Comparison of ENCODE assay signal across 16 cellular contexts in genomic region chr5:141841781-141842180, GRCh38. TPM values are rescaled to one million over a fixed set of nuclear protein-coding genes. Genes with fewer than 3 reads are reported as not detected.
A peak's percentile ranks its signal among the peaks of the same experiment; 100 is the strongest.
DNase-seq lines count a peak whose midpoint lies in the region; ATAC-seq, FAIRE-seq and TF ChIP-seq lines count a peak whose summit lies in the region.
"Had no signal": no experiment of that assay in that cellular context is flagged by ENCODE, and none has a peak within 500 bp of the region (broad histone marks: within the 10 kb centered on the region; RNA-seq: fewer than 3 reads in every experiment).

No MANE protein-coding gene starts in this region.

- CTCF ChIA-PET in HepG2 (lab: Yijun Ruan, JAX; ENCODE audit: low intra/inter-chr PET ratio, low total read pairs) = no interaction called here
- CTCF ChIA-PET in CD4-positive, alpha-beta T cell (lab: Charles Lee) = no interaction called here

- POLR2A ChIA-PET in HepG2 (lab: Yijun Ruan, JAX) = no interaction called here
- POLR2A ChIA-PET in CD4-positive, alpha-beta T cell (lab: Charles Lee) = no interaction called here

- no peaks in the 10 kb centered on the region for H3K79me2 ChIP-seq in HepG2 (ENCODE audit: insufficient read depth, low read length)

- H3K9me3 ChIP-seq in liver (ENCODE audit: control insufficient read depth in 4 of 4, low read length in 3 of 4) = no peaks in the 10 kb centered on the region
- no peaks in the 10 kb centered on the region for H3K9me3 ChIP-seq in HepG2 (ENCODE audit: low read length)
- H3K9me3 ChIP-seq in esophagus (ENCODE audit: control insufficient read depth in 2 of 2, insufficient read depth in 1 of 2, low read depth in 1 of 2, low read length in 1 of 2) = no peaks in the 10 kb centered on the region
- no peaks in the 10 kb centered on the region for H3K9me3 ChIP-seq in pancreas
- H3K9me3 ChIP-seq in vagina = no peaks in the 10 kb centered on the region
- no peaks in the 10 kb centered on the region for H3K9me3 ChIP-seq in CD4-positive, alpha-beta T cell (ENCODE audit: control insufficient read depth, low read length)

- no peak overlapping the region for H3K27ac Mint-ChIP-seq in activated naive CD4-positive, alpha-beta T cell treated with anti-CD3 and anti-CD28 coated beads, Interleukin-2, amount 50 U/mL, for 72 hours
- H3K27ac Mint-ChIP-seq in CD4-positive, alpha-beta T cell = no peak overlapping the region
- H3K27ac Mint-ChIP-seq: activated CD8-positive, alpha-beta T cell treated with anti-CD3 and anti-CD28 coated beads for 36 hours; activated T-helper 2 cell treated with anti-CD3 and anti-CD28 coated beads, Interferon-gamma antibody, Interleukin-2, Interleukin-4, amounts not matched to agents 10 μg/mL and 5 μg/mL and 100 μg/mL, durations not matched to agents 14 hours and 24 hours and 36 hours had no signal

- no peak for TF ChIP-seq EP300 in HepG2 (IDR thresholded peaks at IDR 0.05; ENCODE audit: low read depth in 2 of 2, low read length in 2 of 2)
- TF ChIP-seq EP300 in HepG2 (CRISPR knock-in tag; IDR thresholded peaks at IDR 0.05; ENCODE audit: borderline replicate concordance) = no peak

- no peak overlapping the region for H3K9ac ChIP-seq in liver (ENCODE audit: low read depth in 1 of 2, low read length in 2 of 2)
- H3K9ac ChIP-seq in HepG2 (ENCODE audit: insufficient read depth, low read depth, low read length) = no peak overlapping the region

- H3K9me3 Mint-ChIP-seq in activated naive CD4-positive, alpha-beta T cell treated with anti-CD3 and anti-CD28 coated beads, Interleukin-2, amount 50 U/mL, for 72 hours = no peaks in the 10 kb centered on the region
- no peaks in the 10 kb centered on the region for H3K9me3 Mint-ChIP-seq in CD4-positive, alpha-beta T cell
- H3K9me3 Mint-ChIP-seq: activated CD8-positive, alpha-beta T cell treated with anti-CD3 and anti-CD28 coated beads for 36 hours; activated T-helper 2 cell treated with anti-CD3 and anti-CD28 coated beads, Interferon-gamma antibody, Interleukin-2, Interleukin-4, amounts not matched to agents 10 μg/mL and 5 μg/mL and 100 μg/mL, durations not matched to agents 14 hours and 24 hours and 36 hours had no signal

- no peak overlapping the region for H2AFZ ChIP-seq in HepG2 (ENCODE audit: low read length)

- no peak for DNase-seq in HepG2 (ENCODE audit: low spot score)
- peak in 5 of 6 donors; percentile 54 to 81 (median 69) for DNase-seq in pancreas
- no peak for DNase-seq in vagina (ENCODE audit: extremely low spot score in 2 of 2)
- no peak for DNase-seq in activated naive CD4-positive, alpha-beta T cell treated with anti-CD3 and anti-CD28 coated beads, Interleukin-2, amount 50 U/mL, for 72 hours (ENCODE audit: low spot score in 2 of 2)
- DNase-seq in CD4-positive, alpha-beta T cell = no peak
- DNase-seq in NCI-H526 (lab: John Stamatoyannopoulos, UW) = no peak
- DNase-seq: activated CD8-positive, alpha-beta T cell treated with anti-CD3 and anti-CD28 coated beads for 36 hours; DND-41; NCI-H774; occipital lobe; SHP77; stimulated activated CD4-positive, alpha-beta T cell treated with anti-CD3 and anti-CD28 coated beads, Interleukin-15, amount 100 ng/mL, for 24 hours had no signal

- WGBS in liver = 23% methylated on average over 6 of the region's 6 CpGs
- 65% methylated on average over 5 of the region's 6 CpGs for WGBS in HepG2 (ENCODE audit: low lambda C conversion rate)
- WGBS in esophagus, 2 donors = 25 to 48% methylated on average over 6 of the region's 6 CpGs
- 6 to 10% methylated on average over 6 of the region's 6 CpGs for WGBS in pancreas, 2 donors

- in situ Hi-C loops in HepG2 (cut with HindIII; ENCODE audit: extremely low pct_ligation_motif_present, low pct_unique_long_range_greater_than_20kb) = no loop called here

- no peak for FAIRE-seq in HepG2 (lab: Jason Lieb, UNC)
- FAIRE-seq in pancreas (lab: Jason Lieb, UNC) = no peak
- FAIRE-seq: HTR-8/SVneo had no signal

- no peaks in the 10 kb centered on the region for H4K20me1 ChIP-seq in HepG2 (ENCODE audit: insufficient read depth, low read length)

- no peak for TF ChIP-seq CTCF in liver (IDR thresholded peaks at IDR 0.05; ENCODE audit: low read depth, low read length, missing input control)
- no peak for TF ChIP-seq CTCF in HepG2 (CRISPR knock-in tag; IDR thresholded peaks at IDR 0.05)
- TF ChIP-seq CTCF in pancreas (IDR thresholded peaks at IDR 0.05) = no peak
- TF ChIP-seq CTCF in vagina (IDR thresholded peaks at IDR 0.05) = no peak
- no peak for TF ChIP-seq CTCF in CD4-positive, alpha-beta T cell (IDR thresholded peaks at IDR 0.05)

- H3K27me3 ChIP-seq in liver (ENCODE audit: control insufficient read depth in 4 of 4, insufficient read depth in 4 of 4, low read length in 3 of 4) (no peaks in the 10 kb centered on the region), HepG2 (ENCODE audit: control insufficient read depth in 1 of 2, insufficient read depth in 2 of 2, low read length in 2 of 2) (peaks cover 2 to 36% of the 10 kb centered on the region in 2 experiments; a peak in 3 of 5 replicates), esophagus (ENCODE audit: control insufficient read depth in 1 of 2, insufficient read depth in 2 of 2, low read length in 2 of 2) (no peaks in the 10 kb centered on the region), pancreas (no peaks in the 10 kb centered on the region), vagina (no peaks in the 10 kb centered on the region)
- no peaks in the 10 kb centered on the region for H3K27me3 ChIP-seq in CD4-positive, alpha-beta T cell (ENCODE audit: control insufficient read depth, insufficient read depth, low read length)

- TF ChIP-seq POLR2A in HepG2 (IDR thresholded peaks at IDR 0.05; ENCODE audit: insufficient read depth in 1 of 2, low read depth in 2 of 2, low read length in 2 of 2) (no peak), vagina (IDR thresholded peaks at IDR 0.05) (no peak)

- no peaks in the 10 kb centered on the region for H3K4me1 Mint-ChIP-seq in CD4-positive, alpha-beta T cell (ENCODE audit: low read depth)

- no peak for ATAC-seq in HepG2
- ATAC-seq in pancreas = peak; percentile 56 to 80 (median 74)
- no peak for ATAC-seq in activated naive CD4-positive, alpha-beta T cell treated with anti-CD3 and anti-CD28 coated beads, Interleukin-2, amount 50 U/mL, for 72 hours
- ATAC-seq in CD4-positive, alpha-beta T cell (ENCODE audit: poor library complexity) = no peak
- ATAC-seq: activated CD8-positive, alpha-beta T cell treated with anti-CD3 and anti-CD28 coated beads for 36 hours had no signal

- H3K4me3 ChIP-seq in liver (ENCODE audit: low read depth in 1 of 3, low read length in 3 of 3) (no peak overlapping the region), HepG2 (replicated peaks in 1 of 3; ENCODE audit: insufficient read depth in 1 of 3, low read depth in 2 of 3, low read length in 3 of 3) (no peak overlapping the region), esophagus (ENCODE audit: low read depth in 1 of 2, low read length in 2 of 2) (no peak overlapping the region), pancreas (no peak overlapping the region), vagina (no peak overlapping the region)

- H3K36me3 ChIP-seq in liver (ENCODE audit: control insufficient read depth in 4 of 4, insufficient read depth in 3 of 4, low read depth in 1 of 4, low read length in 3 of 4) (no peaks in the 10 kb centered on the region), HepG2 (replicated peaks in 1 of 2; ENCODE audit: control insufficient read depth in 1 of 2, insufficient read depth in 2 of 2, low read length in 2 of 2) (no peaks in the 10 kb centered on the region), esophagus (ENCODE audit: control insufficient read depth in 2 of 2, insufficient read depth in 2 of 2, low read length in 1 of 2) (no peaks in the 10 kb centered on the region), pancreas (no peaks in the 10 kb centered on the region), vagina (no peaks in the 10 kb centered on the region)

- no peak overlapping the region for H3K4me3 Mint-ChIP-seq in CD4-positive, alpha-beta T cell
- H3K4me3 Mint-ChIP-seq: activated CD8-positive, alpha-beta T cell treated with anti-CD3 and anti-CD28 coated beads for 36 hours had no signal

- no peaks in the 10 kb centered on the region for H3K36me3 Mint-ChIP-seq in activated naive CD4-positive, alpha-beta T cell treated with anti-CD3 and anti-CD28 coated beads, Interleukin-2, amount 50 U/mL, for 72 hours
- H3K36me3 Mint-ChIP-seq in CD4-positive, alpha-beta T cell (ENCODE audit: low read depth) = no peaks in the 10 kb centered on the region

- H3K4me2 ChIP-seq in HepG2 (ENCODE audit: low read depth, low read length) = no peak overlapping the region

- no TSS peak for BruUV-seq in HepG2 (replicated peaks; lab: Mats Ljungman, UMichigan)

- H3K4me1 ChIP-seq in liver (ENCODE audit: control insufficient read depth in 4 of 4, insufficient read depth in 4 of 4, low read length in 3 of 4) = peaks cover 18 to 47% (median 39%) of the 10 kb centered on the region in 4 donors
- peaks cover 23% of the 10 kb centered on the region for H3K4me1 ChIP-seq in HepG2 (ENCODE audit: insufficient read depth, low read length)
- peaks cover 9 to 25% of the 10 kb centered on the region in 2 donors for H3K4me1 ChIP-seq in esophagus (ENCODE audit: control insufficient read depth in 2 of 2, insufficient read depth in 2 of 2, low read length in 1 of 2)
- peaks cover 12 to 31% (median 17%) of the 10 kb centered on the region in 3 donors for H3K4me1 ChIP-seq in pancreas
- peaks cover 20% of the 10 kb centered on the region for H3K4me1 ChIP-seq in vagina

- H3K27ac ChIP-seq in liver (ENCODE audit: low read depth in 1 of 2, low read length in 2 of 2) = peak overlapping the region; percentile 2 to 6
- no peak overlapping the region for H3K27ac ChIP-seq in HepG2 (ENCODE audit: extremely low read length, insufficient read depth, low read length)
- H3K27ac ChIP-seq in esophagus (ENCODE audit: low read depth in 2 of 2, low read length in 1 of 2) = peak overlapping the region; percentile 14 to 37
- H3K27ac ChIP-seq in pancreas = peak overlapping the region; percentile 33 to 72 (median 50)
- peak overlapping the region; percentile 52 for H3K27ac ChIP-seq in vagina
- H3K27ac ChIP-seq in CD4-positive, alpha-beta T cell (ENCODE audit: low read depth, low read length) = no peak overlapping the region

- H3K27me3 Mint-ChIP-seq in CD4-positive, alpha-beta T cell = peaks cover 15% of the 10 kb centered on the region

- intact Hi-C loops in HepG2 (cut with micrococcal nuclease; ENCODE audit: unreplicated experiment) = no loop called here
- intact Hi-C loops in pancreas (cut with DNase I) = no loop called here
- intact Hi-C loops in vagina (cut with DNase I) = no loop called here
- intact Hi-C loops in CD4-positive, alpha-beta T cell (cut with DNase I, micrococcal nuclease) = loop anchor here in 1 of 2 experiments (10.0 kb wide), 1 partner anchor 517 kb away; the partner anchor contains the start of gene TAF7

- TF ChIP-seq RAD21 in liver (IDR thresholded peaks at IDR 0.05) = no peak
- TF ChIP-seq RAD21 in HepG2 (CRISPR knock-in tag; IDR thresholded peaks at IDR 0.05) = no peak

RNA-seq across cellular contexts. Expression of gene PCDH1, which starts 36.4 kb away (rescaled TPM):
- total RNA-seq in liver = 10 to 100 TPM in 1 of 2 donors, 1 to 10 TPM in 1; 9.8 to 52.8 TPM
- polyA plus RNA-seq in liver = 10 to 100 TPM in 1 of 2 donors, 1 to 10 TPM in 1; 9.3 to 20.1 TPM
- total RNA-seq in HepG2 (2016; rRNA removed; fragmentation: Illumina TruSeq; extraction: Trizol) = 0.11 and 0.13 TPM in 2 replicates
- not detected in 2 replicates for total RNA-seq in HepG2 (2016; cell fraction: cytosol; rRNA removed; fragmentation: Illumina TruSeq; extraction: Trizol; ENCODE audit: low read depth)
- total RNA-seq in HepG2 (2016; cell fraction: insoluble cytoplasmic fraction; rRNA removed; fragmentation: Illumina TruSeq; extraction: Trizol) = 0.09 TPM in 1 of 2 replicates, not detected in the other
- total RNA-seq in HepG2 (2016; cell fraction: membrane; rRNA removed; fragmentation: Illumina TruSeq; extraction: Trizol) = not detected in 2 replicates
- total RNA-seq in HepG2 (2016; cell fraction: nucleus; rRNA removed; fragmentation: Illumina TruSeq; extraction: Trizol) = 0.31 TPM in 1 of 2 replicates, not detected in the other
- 0.83 and 1.3 TPM in 2 replicates for polyA plus RNA-seq in HepG2 (2011; rRNA removed)
- 0.85 and 1.0 TPM in 2 replicates for polyA plus RNA-seq in HepG2 (2011; cell fraction: cytosol; rRNA removed)
- polyA plus RNA-seq in HepG2 (2011; cell fraction: nucleus; rRNA removed) = 0.83 and 0.90 TPM in 2 replicates
- 0.80 and 1.3 TPM in 2 replicates for polyA plus RNA-seq in HepG2 (2012)
- 0.08 TPM in 1 of 2 replicates, not detected in the other for polyA plus RNA-seq in HepG2 (2016; cell fraction: cytosol; fragmentation: Illumina TruSeq; extraction: Trizol; ENCODE audit: low read depth)
- polyA plus RNA-seq in HepG2 (2016; cell fraction: insoluble cytoplasmic fraction; fragmentation: Illumina TruSeq; extraction: Trizol; ENCODE audit: low read depth) = 0.11 TPM in 1 of 2 replicates, not detected in the other
- not detected in 2 replicates for polyA plus RNA-seq in HepG2 (2016; cell fraction: membrane; fragmentation: Illumina TruSeq; extraction: Trizol; ENCODE audit: low read depth)
- 0.25 TPM in 1 of 2 replicates, not detected in the other for polyA plus RNA-seq in HepG2 (2016; cell fraction: nucleus; fragmentation: Illumina TruSeq; extraction: Trizol; ENCODE audit: insufficient read depth, low read depth)
- polyA minus RNA-seq in HepG2 (2011; rRNA and poly(A)+ RNA removed; ENCODE audit: low replicate concordance) = 2.1 and 10.8 TPM in 2 replicates
- 1.6 and 1.9 TPM in 2 replicates for polyA minus RNA-seq in HepG2 (2011; cell fraction: cytosol; rRNA and poly(A)+ RNA removed)
- polyA minus RNA-seq in HepG2 (2011; cell fraction: nucleus; rRNA and poly(A)+ RNA removed) = 0.75 and 0.77 TPM in 2 replicates
- polyA plus RNA-seq in esophagus = 10 to 100 TPM; 36.4 to 42.6 TPM
- 10 to 100 TPM; 12.0 to 30.7 (median 16.2) TPM for total RNA-seq in pancreas
- 10 to 100 TPM in 1 of 2 donors, 1 to 10 TPM in 1; 6.8 to 10.1 TPM for polyA plus RNA-seq in pancreas
- 38.8 TPM for total RNA-seq in vagina
- total RNA-seq in activated naive CD4-positive, alpha-beta T cell treated with anti-CD3 and anti-CD28 coated beads, Interleukin-2, amount 50 U/mL, for 72 hours = under 1 TPM in 1 of 2 donors, not detected in 1; 0.56 TPM
- under 1 TPM in 1 of 2 experiments, not detected in 1; 0.17 TPM for total RNA-seq in CD4-positive, alpha-beta T cell
- total RNA-seq: activated T-helper 2 cell treated with anti-CD3 and anti-CD28 coated beads, Interferon-gamma antibody, Interleukin-2, Interleukin-4, amounts not matched to agents 10 μg/mL and 5 μg/mL and 100 μg/mL, durations not matched to agents 14 hours and 24 hours and 36 hours had no signal

Comparison
In these comparisons a context has a peak if more than half of its experiments do, and no peak if none do; other contexts are left out.
1. H3K27ac ChIP-seq: peak in liver (2 of 2), esophagus (2 of 2), pancreas (4 of 4) and vagina (single experiment); none in HepG2 (single experiment) and CD4-positive, alpha-beta T cell (single experiment).
2. RNA of gene PCDH1, which starts 36.4 kb away (total RNA-seq): 9.8 to 52.8 TPM in liver, 38.8 TPM in vagina (single experiment) and 12.0 to 30.7 TPM in pancreas; 0.56 TPM in activated naive CD4-positive, alpha-beta T cell treated with anti-CD3 and anti-CD28 coated beads, Interleukin-2, amount 50 U/mL, for 72 hours, 0.17 TPM in CD4-positive, alpha-beta T cell and 0.09 to 0.31 TPM in HepG2; every median in the first group is over 4 times any median in the second.
3. ATAC-seq: peak in pancreas (4 of 4); none in HepG2 (single experiment), activated naive CD4-positive, alpha-beta T cell treated with anti-CD3 and anti-CD28 coated beads, Interleukin-2, amount 50 U/mL, for 72 hours (0 of 2) and CD4-positive, alpha-beta T cell (single experiment).
4. DNase-seq: peak in pancreas (5 of 6); none in HepG2 (single experiment), vagina (0 of 2), activated naive CD4-positive, alpha-beta T cell treated with anti-CD3 and anti-CD28 coated beads, Interleukin-2, amount 50 U/mL, for 72 hours (0 of 2), CD4-positive, alpha-beta T cell (0 of 10) and NCI-H526 (0 of 2).